Comparison of ENCODE assay signal across 7 cellular contexts in genomic region chr2:147779440-147779839, GRCh38.
"Had no signal": no experiment of that assay in that cellular context is flagged by ENCODE, and none has a peak within 500 bp of the region (broad histone marks: within the 10 kb centered on the region; RNA-seq: fewer than 3 reads in every experiment).

No MANE protein-coding gene starts in this region.

- ATAC-seq: GM12878 had no signal

- FAIRE-seq: G401.6, GM12878, GM12891, GM12892, GM18507 had no signal

- H3K4me3 ChIP-seq: GM12878 had no signal

- DNase-seq: GDM1, GF-D8 had no signal
